11 cellular contexts compared by ENCODE assay signal in the genomic region with DNA sequence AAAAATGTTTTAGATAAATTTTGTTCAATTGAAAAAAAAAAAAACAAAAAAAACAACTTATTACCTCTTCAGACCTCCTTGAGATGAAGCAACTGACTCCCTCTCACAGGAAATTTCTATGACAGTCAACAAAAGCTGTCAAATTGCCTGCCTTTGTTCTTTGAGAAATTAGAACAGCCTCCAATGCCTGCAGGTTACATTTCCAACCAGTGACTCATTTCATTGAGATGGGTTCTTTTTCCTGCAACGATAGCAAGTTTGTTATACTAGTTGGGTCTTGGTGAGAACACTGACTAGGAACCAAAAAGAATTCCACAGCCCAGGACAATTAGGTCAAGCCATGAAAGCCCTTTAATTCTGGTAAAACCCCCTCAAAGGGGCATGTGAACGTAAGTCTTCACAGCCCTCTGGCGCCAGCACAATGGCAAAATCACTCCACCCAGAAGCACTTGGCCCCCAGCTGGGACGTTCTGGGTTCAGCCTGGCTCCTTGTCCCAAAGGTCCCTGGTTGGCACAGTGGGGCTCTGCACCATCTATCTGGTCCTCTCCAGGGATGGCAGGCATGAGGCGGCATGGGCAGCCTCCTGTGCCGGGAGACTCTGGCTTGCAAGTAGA.
DNase-seq lines count a peak whose midpoint lies in the region; ATAC-seq and TF ChIP-seq lines count a peak whose summit lies in the region.
"Had no signal": no experiment of that assay in that cellular context is flagged by ENCODE, and none has a peak within 500 bp of the region (broad histone marks: within the 10 kb centered on the region; RNA-seq: fewer than 3 reads in every experiment).

No MANE protein-coding gene starts in this region.

- DNase-seq in COLO829 (ENCODE audit: low spot score) (peak; percentile 58), astrocyte of the cerebellum (ENCODE audit: low read depth) (peak; percentile 85), kidney tubule cell (ENCODE audit: low spot score) (peak; percentile 91), Karpas-422 (no peak), pons (ENCODE audit: low spot score) (no peak)
- no peak for DNase-seq in activated CD4-positive, CD25-positive, alpha-beta regulatory T cell (lab: John Stamatoyannopoulos, UW)
- DNase-seq: H7; hypothalamus; stimulated activated CD4-positive, alpha-beta T cell treated with anti-CD3 and anti-CD28 coated beads, Interleukin-12 subunit alpha, Interleukin-12 subunit beta, amount 100 ng/mL, for 4 hours had no signal

- in situ Hi-C loops in astrocyte of the cerebellum (cut with HindIII; ENCODE audit: low sequenced_read_pairs), result loop anchor here (25.0 kb wide), 1 partner anchor 375 kb away; no protein-coding TSS in a partner anchor

- H3K27ac ChIP-seq in HUES64 (ENCODE audit: low read depth, low read length) (peak overlapping the region; percentile 16; the same call in 1 of the 2 replicates), Karpas-422 (ENCODE audit: low read length) (no peak overlapping the region)

- H3K9ac ChIP-seq in HUES64 (ENCODE audit: low read depth, low read length), result no peak overlapping the region
- no peak overlapping the region for H3K9ac ChIP-seq in Karpas-422 (ENCODE audit: low read length)

- no peak overlapping the region for H3K4me3 ChIP-seq in HUES64 (ENCODE audit: low read length)
- H3K4me3 ChIP-seq in astrocyte of the cerebellum (ENCODE audit: low read depth, low read length), result no peak overlapping the region
- no peak overlapping the region for H3K4me3 ChIP-seq in Karpas-422 (ENCODE audit: low read length)

- H4K20me1 ChIP-seq in Karpas-422 (ENCODE audit: insufficient read depth, low read depth, low read length), result no peaks in the 10 kb centered on the region

- H3K9me3 ChIP-seq in HUES64 (ENCODE audit: insufficient read depth, low read depth, low read length) (no peaks in the 10 kb centered on the region), Karpas-422 (ENCODE audit: low read length) (no peaks in the 10 kb centered on the region)

- H3K9me2 ChIP-seq in Karpas-422 (replicated peaks; ENCODE audit: insufficient read depth, low read length), result no peaks in the 10 kb centered on the region

- 89% methylated on average over 6 of the region's 6 CpGs for WGBS in HUES64

- no peaks in the 10 kb centered on the region for H3K79me2 ChIP-seq in Karpas-422 (ENCODE audit: low read length)

- H3K27me3 ChIP-seq in HUES64 (ENCODE audit: insufficient read depth, low read length) (no peaks in the 10 kb centered on the region), Karpas-422 (ENCODE audit: low read length) (peaks cover 3% of the 10 kb centered on the region; the same call in 1 of the 2 replicates)

- H2AFZ ChIP-seq in Karpas-422 (ENCODE audit: low read length), result no peak overlapping the region

- H3K4me1 ChIP-seq in HUES64 (ENCODE audit: insufficient read depth, low read length) (peaks cover 7% of the 10 kb centered on the region; the same call in 1 of the 2 replicates), Karpas-422 (ENCODE audit: low read length) (no peaks in the 10 kb centered on the region)

- ATAC-seq in GM18520 (IDR thresholded peaks at IDR 0.05; ENCODE audit: unreplicated experiment), result no peak

- no peak for TF ChIP-seq CTCF in astrocyte of the cerebellum (IDR thresholded peaks at IDR 0.05; ENCODE audit: low read depth, low read length, missing control alignments)

- H3K36me3 ChIP-seq in HUES64 (ENCODE audit: insufficient read depth, low read length) (no peaks in the 10 kb centered on the region), Karpas-422 (ENCODE audit: insufficient read depth, low read length) (no peaks in the 10 kb centered on the region)

- no peak overlapping the region for H3K4me2 ChIP-seq in Karpas-422 (ENCODE audit: low read depth, low read length, poor library complexity, severe bottlenecking)

Comparison
In these comparisons a context has a peak if more than half of its experiments do, and no peak if none do; other contexts are left out.
1. DNase-seq: peak in COLO829 (single experiment), astrocyte of the cerebellum (single experiment) and kidney tubule cell (single experiment); none in activated CD4-positive, CD25-positive, alpha-beta regulatory T cell (0 of 4), Karpas-422 (single experiment) and pons (single experiment).